ENCODE assay signal across 25 cellular contexts in genomic region chr15:68463996-68464395, GRCh38. TPM values are rescaled to one million over a fixed set of nuclear protein-coding genes. Genes with fewer than 3 reads are reported as not detected.
"Had no signal": no experiment of that assay in that cellular context is flagged by ENCODE, and none has a peak within 500 bp of the region (broad histone marks: within the 10 kb centered on the region; RNA-seq: fewer than 3 reads in every experiment).

No MANE protein-coding gene starts in this region.

- ATAC-seq: activated CD4-positive, alpha-beta T cell treated with anti-CD3 and anti-CD28 coated beads for 36 hours; activated naive CD8-positive, alpha-beta T cell treated with anti-CD3 and anti-CD28 coated beads, Interleukin-2, amount 50 U/mL, for 24 hours; gastrocnemius medialis; natural killer cell treated with Interleukin-12 subunit alpha and Interleukin-12 subunit beta and Interleukin-15 and Interleukin-18, amount 100 ng/mL, for 72 hours; stimulated activated memory B cell treated with anti-CD40 and anti-IgM and Interleukin-4, amounts not matched to agents 10 μg/mL and 1 μg/mL and 100 μg/mL, for 72 hours; WTC11 had no signal

- H3K9me3 Mint-ChIP-seq: activated naive CD8-positive, alpha-beta T cell treated with anti-CD3 and anti-CD28 coated beads, Interleukin-2, amount 50 U/mL, for 24 hours; natural killer cell treated with Interleukin-12 subunit alpha and Interleukin-12 subunit beta and Interleukin-15 and Interleukin-18, amount 100 ng/mL, for 72 hours; T-helper 1 cell treated with Interleukin-12 subunit alpha and Interleukin-12 subunit beta and Interleukin-4 antibody, amounts not matched to agents 30 μg/mL and 1 μg/mL, for 36 hours had no signal

- H3K4me1 Mint-ChIP-seq: activated CD4-positive, alpha-beta T cell treated with anti-CD3 and anti-CD28 coated beads for 36 hours; activated naive CD4-positive, alpha-beta T cell treated with anti-CD3 and anti-CD28 coated beads, Interleukin-2, amount 10 ng/mL, durations not matched to agents 7 days and 5 days; activated naive CD8-positive, alpha-beta T cell treated with anti-CD3 and anti-CD28 coated beads, Interleukin-2, amount 50 U/mL, for 24 hours; mesothelial cell of epicardium; stimulated activated memory B cell treated with anti-CD40 and anti-IgM and Interleukin-4, amounts not matched to agents 10 μg/mL and 1 μg/mL and 100 μg/mL, for 72 hours; WTC11 had no signal

- H3K4me1 ChIP-seq: breast epithelium, gastrocnemius medialis, spleen, upper lobe of left lung had no signal

- H3K36me3 ChIP-seq: breast epithelium, gastrocnemius medialis, neutrophil, sigmoid colon, spleen, thoracic aorta, upper lobe of left lung had no signal

- DNase-seq: activated CD4-positive, alpha-beta T cell treated with anti-CD3 and anti-CD28 coated beads for 36 hours; activated CD8-positive, alpha-beta memory T cell treated with anti-CD3 and anti-CD28 coated beads, Interleukin-2, amount 50 U/mL, for 4 hours; activated effector memory CD4-positive, alpha-beta T cell treated with Interleukin-2 at 50 U/mL for 16 hours; activated naive CD4-positive, alpha-beta T cell treated with anti-CD3 and anti-CD28 coated beads, Interleukin-2, amount 10 ng/mL, durations not matched to agents 7 days and 5 days; activated naive CD8-positive, alpha-beta T cell treated with anti-CD3 and anti-CD28 coated beads, Interleukin-2, amount 50 U/mL, for 24 hours; activated T-cell treated with anti-CD3 and anti-CD28 coated beads, Interleukin-2, amount 50 U/mL, for 48 hours; dermis blood vessel endothelial cell; effector memory CD4-positive, alpha-beta T cell; head of caudate nucleus; sigmoid colon; spleen; stimulated activated CD4-positive, alpha-beta T cell treated with anti-CD3 and anti-CD28 coated beads, Interleukin-4, amount 100 ng/mL, for 4 hours; upper lobe of left lung had no signal

- H3K27ac Mint-ChIP-seq: activated CD4-positive, alpha-beta T cell treated with anti-CD3 and anti-CD28 coated beads for 36 hours; activated naive CD4-positive, alpha-beta T cell treated with anti-CD3 and anti-CD28 coated beads, Interleukin-2, amount 10 ng/mL, durations not matched to agents 7 days and 5 days; activated naive CD8-positive, alpha-beta T cell treated with anti-CD3 and anti-CD28 coated beads, Interleukin-2, amount 50 U/mL, for 24 hours; mesothelial cell of epicardium; natural killer cell treated with Interleukin-12 subunit alpha and Interleukin-12 subunit beta and Interleukin-15 and Interleukin-18, amount 100 ng/mL, for 72 hours; stimulated activated memory B cell treated with anti-CD40 and anti-IgM and Interleukin-4, amounts not matched to agents 10 μg/mL and 1 μg/mL and 100 μg/mL, for 72 hours; T-helper 1 cell treated with Interleukin-12 subunit alpha and Interleukin-12 subunit beta and Interleukin-4 antibody, amounts not matched to agents 30 μg/mL and 1 μg/mL, for 36 hours; WTC11 had no signal

- H3K4me3 ChIP-seq: breast epithelium, gastrocnemius medialis, lung, sigmoid colon, spleen, thoracic aorta, upper lobe of left lung had no signal

- H3K36me3 Mint-ChIP-seq: activated naive CD4-positive, alpha-beta T cell treated with anti-CD3 and anti-CD28 coated beads, Interleukin-2, amount 10 ng/mL, durations not matched to agents 7 days and 5 days; mesothelial cell of epicardium; natural killer cell treated with Interleukin-12 subunit alpha and Interleukin-12 subunit beta and Interleukin-15 and Interleukin-18, amount 100 ng/mL, for 72 hours; stimulated activated memory B cell treated with anti-CD40 and anti-IgM and Interleukin-4, amounts not matched to agents 10 μg/mL and 1 μg/mL and 100 μg/mL, for 72 hours; WTC11 had no signal

- FAIRE-seq: endothelial cell of umbilical vein, keratinocyte had no signal

- H3K4me3 Mint-ChIP-seq: activated CD4-positive, alpha-beta T cell treated with anti-CD3 and anti-CD28 coated beads for 36 hours; activated naive CD4-positive, alpha-beta T cell treated with anti-CD3 and anti-CD28 coated beads, Interleukin-2, amount 10 ng/mL, durations not matched to agents 7 days and 5 days; activated naive CD8-positive, alpha-beta T cell treated with anti-CD3 and anti-CD28 coated beads, Interleukin-2, amount 50 U/mL, for 24 hours; mesothelial cell of epicardium; natural killer cell treated with Interleukin-12 subunit alpha and Interleukin-12 subunit beta and Interleukin-15 and Interleukin-18, amount 100 ng/mL, for 72 hours; stimulated activated memory B cell treated with anti-CD40 and anti-IgM and Interleukin-4, amounts not matched to agents 10 μg/mL and 1 μg/mL and 100 μg/mL, for 72 hours; T-helper 1 cell treated with Interleukin-12 subunit alpha and Interleukin-12 subunit beta and Interleukin-4 antibody, amounts not matched to agents 30 μg/mL and 1 μg/mL, for 36 hours; WTC11 had no signal

- H3K9me3 ChIP-seq: breast epithelium, gastrocnemius medialis, neutrophil, sigmoid colon, thoracic aorta, upper lobe of left lung had no signal

- H3K27me3 ChIP-seq: breast epithelium, sigmoid colon, upper lobe of left lung had no signal

- H3K27ac ChIP-seq: breast epithelium, gastrocnemius medialis, neutrophil, sigmoid colon, spleen, thoracic aorta, upper lobe of left lung had no signal

RNA-seq across cellular contexts. Expression of gene ITGA11, which starts 32.0 kb away (rescaled TPM):
- polyA plus RNA-seq: keratinocyte had no signal
